In the genomic region with DNA sequence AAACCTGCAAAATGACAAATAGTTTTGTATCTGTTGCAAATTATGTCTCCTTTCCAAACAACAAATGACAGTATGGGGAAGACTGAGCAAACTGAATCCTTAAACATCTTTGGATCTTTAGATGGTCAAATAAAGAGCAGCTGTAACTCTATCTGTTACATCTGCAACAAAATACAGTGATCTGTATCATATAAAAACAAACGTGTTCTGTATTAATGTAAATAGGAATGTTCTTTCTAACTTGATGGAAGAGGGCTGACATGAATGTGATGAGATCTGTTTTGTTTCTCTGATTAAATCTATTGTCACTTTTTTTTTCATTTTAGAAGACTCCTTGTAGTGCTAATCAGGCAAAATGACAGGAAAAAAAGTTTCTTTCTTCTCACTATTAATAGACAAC, we compare ENCODE assay signal across 16 cellular contexts.
DNase-seq lines count a peak whose midpoint lies in the region; ATAC-seq, FAIRE-seq and TF ChIP-seq lines count a peak whose summit lies in the region.
"Had no signal": no experiment of that assay in that cellular context is flagged by ENCODE, and none has a peak within 500 bp of the region (broad histone marks: within the 10 kb centered on the region; RNA-seq: fewer than 3 reads in every experiment).

No MANE protein-coding gene starts in this region.

- 0 out of 2 replicates have a peak, but pooled peaks cover 3% of the 10 kb centered on the region for H3K79me2 ChIP-seq in Karpas-422 (ENCODE audit: low read length)
- H3K79me2 ChIP-seq in SK-N-SH (ENCODE audit: insufficient read depth), result no peaks in the 10 kb centered on the region

- TF ChIP-seq EP300 in SK-N-SH (IDR thresholded peaks at IDR 0.05; ENCODE audit: borderline replicate concordance in 1 of 2, low read depth in 1 of 2, low read length in 1 of 2), result no peak

- H3K27me3 ChIP-seq in Karpas-422 (ENCODE audit: low read length) (no peaks in the 10 kb centered on the region), SK-N-SH (ENCODE audit: insufficient read depth) (no peaks in the 10 kb centered on the region)
- H3K27me3 ChIP-seq: BLaER1 had no signal

- H3K9me2 ChIP-seq in Karpas-422 (replicated peaks; ENCODE audit: insufficient read depth, low read length) (no peaks in the 10 kb centered on the region), SK-N-SH (no peaks in the 10 kb centered on the region)

- CTCF ChIA-PET in SK-N-SH (lab: Yijun Ruan, JAX), result no interaction called here

- TF ChIP-seq CTCF in SK-N-SH (IDR thresholded peaks at IDR 0.05), result no peak
- TF ChIP-seq CTCF in kidney (IDR thresholded peaks at IDR 0.05; ENCODE audit: borderline replicate concordance, extremely low read depth, insufficient read depth), result no peak

- H3K9me3 ChIP-seq in Karpas-422 (ENCODE audit: low read length) (no peaks in the 10 kb centered on the region), SK-N-SH (no peaks in the 10 kb centered on the region), kidney (ENCODE audit: control insufficient read depth in 1 of 2, low read length in 2 of 2) (no peaks in the 10 kb centered on the region)
- H3K9me3 ChIP-seq: BLaER1 had no signal

- POLR2A ChIA-PET in SK-N-SH (lab: Yijun Ruan, JAX), result no interaction called here

- H3K4me2 ChIP-seq in Karpas-422 (ENCODE audit: low read depth, low read length, poor library complexity, severe bottlenecking), result no peak overlapping the region
- no peak overlapping the region for H3K4me2 ChIP-seq in SK-N-SH
- H3K4me2 ChIP-seq: BLaER1, GM23338 had no signal

- H3F3A ChIP-seq in SK-N-SH (replicated peaks; ENCODE audit: insufficient read depth), result no peaks in the 10 kb centered on the region

- 50% methylated on average over 1 of the region's 1 CpG for WGBS in SK-N-SH (ENCODE audit: low lambda C conversion rate)

- TF ChIP-seq RAD21 in SK-N-SH (IDR thresholded peaks at IDR 0.05; ENCODE audit: low read length), result no peak

- H3K9ac ChIP-seq in Karpas-422 (ENCODE audit: low read length), result no peak overlapping the region
- no peak overlapping the region for H3K9ac ChIP-seq in SK-N-SH
- no peak overlapping the region for H3K9ac ChIP-seq in kidney (ENCODE audit: low read length in 2 of 2)
- H3K9ac ChIP-seq: BLaER1 had no signal

- no peaks in the 10 kb centered on the region for H4K20me1 ChIP-seq in Karpas-422 (ENCODE audit: insufficient read depth, low read depth, low read length)
- no peaks in the 10 kb centered on the region for H4K20me1 ChIP-seq in SK-N-SH (ENCODE audit: insufficient read depth)
- H4K20me1 ChIP-seq: BLaER1 had no signal

- FAIRE-seq in kidney (lab: Jason Lieb, UNC), result peak; percentile 13
- FAIRE-seq: GM12891, H54 had no signal

- H3K4me3 ChIP-seq in Karpas-422 (ENCODE audit: low read length) (no peak overlapping the region), SK-N-SH (ENCODE audit: low read depth in 2 of 2, low read length in 1 of 2) (no peak overlapping the region), kidney (ENCODE audit: low read length in 2 of 2) (no peak overlapping the region)
- H3K4me3 ChIP-seq: BLaER1, GM23338 had no signal

- peak; percentile 22 for DNase-seq in NCI-H146 treated with DMSO at 0.1 percent for 48 hours (lab: John Stamatoyannopoulos, UW; ENCODE audit: unreplicated experiment)
- no peak for DNase-seq in NCI-H146 (lab: John Stamatoyannopoulos, UW)
- no peak for DNase-seq in Karpas-422
- peak; percentile 5 for DNase-seq in SK-N-SH
- DNase-seq in kidney, result no peak
- DNase-seq in NCI-H2029 treated with DMSO at 0.1 percent for 48 hours (lab: John Stamatoyannopoulos, UW), result no peak
- no peak for DNase-seq in activated effector memory CD4-positive, alpha-beta T cell treated with anti-CD3 and anti-CD28 coated beads, Interleukin-2, amount 50 U/mL, for 16 hours
- DNase-seq: 8988T; CD4-positive, alpha-beta memory T cell; HCEC 1CT had no signal

- H2AFZ ChIP-seq in Karpas-422 (ENCODE audit: low read length), result peak overlapping the region; percentile 46; the same call in 1 of the 2 replicates
- no peak overlapping the region for H2AFZ ChIP-seq in SK-N-SH (ENCODE audit: low read depth)
- H2AFZ ChIP-seq: GM23338 had no signal

- H3K4me1 ChIP-seq in Karpas-422 (ENCODE audit: low read length) (peaks cover 5% of the 10 kb centered on the region; the same call in 1 of the 2 replicates), SK-N-SH (ENCODE audit: control insufficient read depth in 1 of 2, insufficient read depth in 2 of 2, low read depth in 1 of 2, low read length in 1 of 2) (peaks cover 0 to 7% of the 10 kb centered on the region in 2 experiments; a peak in 1 of 4 replicates), kidney (ENCODE audit: control insufficient read depth in 1 of 2, insufficient read depth in 1 of 2, low read depth in 1 of 2, low read length in 2 of 2) (no peaks in the 10 kb centered on the region)

- no peak overlapping the region for H3K27ac ChIP-seq in Karpas-422 (ENCODE audit: low read length)
- no peak overlapping the region; a peak in 1 of 4 replicates for H3K27ac ChIP-seq in SK-N-SH (ENCODE audit: low read depth in 2 of 2, low read length in 1 of 2)
- no peak overlapping the region for H3K27ac ChIP-seq in kidney (ENCODE audit: low read depth in 2 of 2, low read length in 2 of 2)
- H3K27ac ChIP-seq: BLaER1, HL-60 had no signal

- no peak for ATAC-seq in HG03108 (IDR thresholded peaks at IDR 0.05; ENCODE audit: unreplicated experiment)
- ATAC-seq: GM23338 had no signal

- intact Hi-C loops in kidney (cut with DNase I), result no loop called here

- no peaks in the 10 kb centered on the region for H3K36me3 ChIP-seq in Karpas-422 (ENCODE audit: insufficient read depth, low read length)
- peaks cover 6 to 14% of the 10 kb centered on the region in 2 experiments for H3K36me3 ChIP-seq in SK-N-SH (replicated peaks in 1 of 2; ENCODE audit: control insufficient read depth in 1 of 2, insufficient read depth in 2 of 2, low read length in 1 of 2)
- H3K36me3 ChIP-seq in kidney (ENCODE audit: control insufficient read depth in 1 of 2, insufficient read depth in 2 of 2, low read length in 2 of 2), result no peaks in the 10 kb centered on the region
- H3K36me3 ChIP-seq: BLaER1 had no signal

TF ChIP-seq in SK-N-SH, 30 proteins besides CTCF, POLR2A, EP300 and RAD21:
- TF ChIP-seq TEAD4 (IDR thresholded peaks at IDR 0.05; ENCODE audit: borderline replicate concordance, insufficient read depth), result no peak
- no peak for TF ChIP-seq YY1 (IDR thresholded peaks at IDR 0.05; ENCODE audit: low read depth)
- TF ChIP-seq, protein P1, sequence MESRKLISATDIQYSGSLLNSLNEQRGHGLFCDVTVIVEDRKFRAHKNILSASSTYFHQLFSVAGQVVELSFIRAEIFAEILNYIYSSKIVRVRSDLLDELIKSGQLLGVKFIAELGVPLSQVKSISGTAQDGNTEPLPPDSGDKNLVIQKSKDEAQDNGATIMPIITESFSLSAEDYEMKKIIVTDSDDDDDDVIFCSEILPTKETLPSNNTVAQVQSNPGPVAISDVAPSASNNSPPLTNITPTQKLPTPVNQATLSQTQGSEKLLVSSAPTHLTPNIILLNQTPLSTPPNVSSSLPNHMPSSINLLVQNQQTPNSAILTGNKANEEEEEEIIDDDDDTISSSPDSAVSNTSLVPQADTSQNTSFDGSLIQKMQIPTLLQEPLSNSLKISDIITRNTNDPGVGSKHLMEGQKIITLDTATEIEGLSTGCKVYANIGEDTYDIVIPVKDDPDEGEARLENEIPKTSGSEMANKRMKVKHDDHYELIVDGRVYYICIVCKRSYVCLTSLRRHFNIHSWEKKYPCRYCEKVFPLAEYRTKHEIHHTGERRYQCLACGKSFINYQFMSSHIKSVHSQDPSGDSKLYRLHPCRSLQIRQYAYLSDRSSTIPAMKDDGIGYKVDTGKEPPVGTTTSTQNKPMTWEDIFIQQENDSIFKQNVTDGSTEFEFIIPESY (IDR thresholded peaks at IDR 0.05; ENCODE audit: borderline replicate concordance, low read depth), result no peak
- TF ChIP-seq MAX (IDR thresholded peaks at IDR 0.05; ENCODE audit: low read depth), result no peak
- no peak for TF ChIP-seq EZH2phosphoT487 (IDR thresholded peaks at IDR 0.05; ENCODE audit: borderline replicate concordance, low read depth)
- TF ChIP-seq MEF2A (IDR thresholded peaks at IDR 0.05; ENCODE audit: borderline replicate concordance, low read depth), result no peak
- no peak for TF ChIP-seq NFIC (IDR thresholded peaks at IDR 0.05; ENCODE audit: borderline replicate concordance)
- TF ChIP-seq MXI1 (IDR thresholded peaks at IDR 0.05; ENCODE audit: low read depth, low read length), result no peak
- no peak for TF ChIP-seq FOXM1 (IDR thresholded peaks at IDR 0.05; ENCODE audit: low read depth)
- no peak for TF ChIP-seq GABPA (IDR thresholded peaks at IDR 0.05; ENCODE audit: low read depth)
- TF ChIP-seq REST (IDR thresholded peaks at IDR 0.05; ENCODE audit: low read depth, low read length), result no peak
TF ChIP-seq in SK-N-SH: peak in this region for 0.

Comparison
In these comparisons a context has a peak if more than half of its experiments do, and no peak if none do; other contexts are left out.
1. DNase-seq: peak in NCI-H146 treated with DMSO at 0.1 percent for 48 hours (single experiment) and SK-N-SH (single experiment); none in NCI-H146 (single experiment), Karpas-422 (single experiment), kidney (single experiment), NCI-H2029 treated with DMSO at 0.1 percent for 48 hours (single experiment) and activated effector memory CD4-positive, alpha-beta T cell treated with anti-CD3 and anti-CD28 coated beads, Interleukin-2, amount 50 U/mL, for 16 hours (single experiment).